Comparison of ENCODE assay signal across 19 cellular contexts in the genomic region with DNA sequence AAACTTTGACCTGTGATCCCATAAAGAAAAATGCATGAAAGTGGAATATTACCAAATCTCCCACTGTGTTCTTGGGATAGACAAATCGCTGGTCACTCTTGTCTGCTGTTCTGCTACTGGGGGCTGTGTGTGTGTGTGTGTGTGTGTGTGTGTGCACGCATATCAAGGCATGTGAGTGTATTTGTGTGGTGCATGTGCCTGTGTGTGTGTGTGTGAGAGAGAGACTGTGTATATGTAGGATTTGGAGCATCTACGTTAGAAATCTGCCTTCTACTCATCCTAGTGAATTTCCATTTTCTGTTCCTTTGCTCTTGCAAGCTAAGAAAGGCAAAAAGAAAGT.
DNase-seq lines count a peak whose midpoint lies in the region; ATAC-seq, FAIRE-seq and TF ChIP-seq lines count a peak whose summit lies in the region.
"Had no signal": no experiment of that assay in that cellular context is flagged by ENCODE, and none has a peak within 500 bp of the region (broad histone marks: within the 10 kb centered on the region; RNA-seq: fewer than 3 reads in every experiment).

No MANE protein-coding gene starts in this region.

- intact Hi-C loops in heart right ventricle (cut with DNase I) (loop anchor here in 1 of 10 donors (10.0 kb wide), 1 partner anchor 77 kb away; a partner anchor contains a TSS), A673 (cut with micrococcal nuclease; ENCODE audit: unreplicated experiment) (no loop called here)

- no peak for TF ChIP-seq RAD21 in A549 (conservative IDR thresholded peaks at IDR 0.05 in 1 of 2, IDR thresholded peaks at IDR 0.05 in 1 of 2)

- no peak for TF ChIP-seq EP300 in A549 (IDR thresholded peaks at IDR 0.05)

- no peak overlapping the region for H3K27ac Mint-ChIP-seq in mesothelial cell of epicardium

- H3K36me3 ChIP-seq in heart right ventricle (no peaks in the 10 kb centered on the region), neuronal stem cell (replicated peaks in 1 of 2; ENCODE audit: control insufficient read depth in 2 of 2, insufficient read depth in 2 of 2, low read length in 2 of 2) (no peaks in the 10 kb centered on the region), A673 (ENCODE audit: insufficient read depth, low read length, poor library complexity, severe bottlenecking) (no peaks in the 10 kb centered on the region)
- H3K36me3 ChIP-seq: Peyer's patch had no signal

- H3K9ac ChIP-seq in neuronal stem cell (ENCODE audit: low read depth, low read length, poor library complexity), result no peak overlapping the region

- no peak for TF ChIP-seq CTCF in A549 (IDR thresholded peaks at IDR 0.05)
- TF ChIP-seq CTCF in heart right ventricle (IDR thresholded peaks at IDR 0.05), result no peak
- TF ChIP-seq CTCF in A673 (conservative IDR thresholded peaks at IDR 0.05; ENCODE audit: low read depth, low read length), result no peak
- TF ChIP-seq CTCF in mesothelial cell of epicardium (IDR thresholded peaks at IDR 0.05; ENCODE audit: unreplicated experiment), result no peak

- H2BK5ac ChIP-seq in neuronal stem cell (ENCODE audit: low read length), result no peak overlapping the region

- no peak overlapping the region for H4K91ac ChIP-seq in neuronal stem cell (ENCODE audit: low read depth, low read length, poor library complexity)

- H3K27me3 ChIP-seq in heart right ventricle (no peaks in the 10 kb centered on the region), neuronal stem cell (ENCODE audit: control insufficient read depth in 3 of 3, insufficient read depth in 3 of 3, low read depth in 1 of 3, low read length in 3 of 3) (no peaks in the 10 kb centered on the region), A673 (replicated peaks; ENCODE audit: insufficient read depth, low read depth, low read length, poor library complexity) (no peaks in the 10 kb centered on the region)
- H3K27me3 ChIP-seq: Peyer's patch had no signal

- H4K8ac ChIP-seq in neuronal stem cell (ENCODE audit: low read depth, low read length), result no peak overlapping the region

- BruUV-seq in A673 (replicated peaks; lab: Mats Ljungman, UMichigan), result no TSS peak

- H3K27ac ChIP-seq in A549, result peak overlapping the region in 1 of 2 experiments; percentile 45; a peak in 2 of 6 replicates
- H3K27ac ChIP-seq in heart right ventricle, result peak overlapping the region in 8 of 10 donors; percentile 47 to 74 (median 62)
- no peak overlapping the region for H3K27ac ChIP-seq in neuronal stem cell (replicated peaks; ENCODE audit: low read length)
- H3K27ac ChIP-seq in A673 (ENCODE audit: low read depth, low read length, poor library complexity, severe bottlenecking), result no peak overlapping the region
- H3K27ac ChIP-seq: Peyer's patch had no signal

- no peak for TF ChIP-seq POLR2A in A549 (IDR thresholded peaks at IDR 0.05; ENCODE audit: low read length)

- ATAC-seq in A549 (no peak), heart right ventricle (peak in 4 of 8 donors; percentile 4 to 33 (median 20))

- DNase-seq in A549 (ENCODE audit: low read depth in 1 of 2, low spot score in 1 of 2) (no peak), HTR-8/SVneo (ENCODE audit: insufficient read length, low spot score) (no peak), heart right ventricle (no peak), neuronal stem cell (ENCODE audit: low spot score) (no peak), A673 (ENCODE audit: low spot score) (no peak), mesothelial cell of epicardium (ENCODE audit: low spot score in 2 of 2, unreplicated experiment in 2 of 2) (no peak), NCI-H524 (lab: John Stamatoyannopoulos, UW) (no peak)
- no peak for DNase-seq in activated T-cell treated with anti-CD3 and anti-CD28 coated beads, Interleukin-2, amount 50 U/mL, for 48 hours
- DNase-seq: COR-L47, DMS153, KG1, NCI-H1092, NCI-H146, NCI-H2081, NCI-H510A, NCI-H82, Peyer's patch, SHP77 had no signal

- peaks cover 37% of the 10 kb centered on the region for H3K4me1 Mint-ChIP-seq in mesothelial cell of epicardium

- 86% methylated on average over 3 of the region's 3 CpGs for WGBS in A549 (ENCODE audit: missing lambda C conversion rate)
- 50 to 54% methylated on average over 3 of the region's 3 CpGs for WGBS in heart right ventricle, 2 donors
- no CpG with 5 or more reads among the region's 3 CpGs for WGBS in neuronal stem cell (ENCODE audit: extremely low coverage in 2 of 2, insufficient read length in 2 of 2, insufficient replicate concordance in 1 of 2), 2 donors

- H3K79me1 ChIP-seq in neuronal stem cell (ENCODE audit: low read depth, low read length), result no peaks in the 10 kb centered on the region

- H2BK12ac ChIP-seq in neuronal stem cell (ENCODE audit: low read length), result no peak overlapping the region

- no peak overlapping the region for H2AK5ac ChIP-seq in neuronal stem cell (ENCODE audit: low read depth, low read length)

- H3K4me3 ChIP-seq in A549, result no peak overlapping the region
- no peak overlapping the region for H3K4me3 ChIP-seq in heart right ventricle
- H3K4me3 ChIP-seq in neuronal stem cell (ENCODE audit: low read length in 2 of 2), result no peak overlapping the region
- no peak overlapping the region for H3K4me3 ChIP-seq in A673 (ENCODE audit: low read depth, low read length, poor library complexity, severe bottlenecking)
- H3K4me3 ChIP-seq: Peyer's patch had no signal

- no peak overlapping the region for H2AFZ ChIP-seq in neuronal stem cell (ENCODE audit: low read length)

- H3K9me3 Mint-ChIP-seq in mesothelial cell of epicardium, result no peaks in the 10 kb centered on the region

- H2BK15ac ChIP-seq in neuronal stem cell (ENCODE audit: low read length), result no peak overlapping the region

- H3K4me2 ChIP-seq in A549 (peak overlapping the region; percentile 18; the same call in 1 of the 3 replicates), neuronal stem cell (ENCODE audit: insufficient read depth, low read length, poor library complexity, severe bottlenecking) (no peak overlapping the region)

- peak overlapping the region; percentile 50 for H3K18ac ChIP-seq in neuronal stem cell (ENCODE audit: low read length)

- no peak overlapping the region for H3K4me3 Mint-ChIP-seq in mesothelial cell of epicardium

- H3K27me3 Mint-ChIP-seq in mesothelial cell of epicardium (ENCODE audit: low read depth), result no peaks in the 10 kb centered on the region

- H3K36me3 Mint-ChIP-seq in mesothelial cell of epicardium, result no peaks in the 10 kb centered on the region

- H3K9me3 ChIP-seq in A549, result no peaks in the 10 kb centered on the region
- no peaks in the 10 kb centered on the region for H3K9me3 ChIP-seq in heart right ventricle
- H3K9me3 ChIP-seq in neuronal stem cell (replicated peaks in 1 of 2; ENCODE audit: control insufficient read depth in 2 of 2, insufficient read depth in 1 of 2, low read depth in 1 of 2, low read length in 2 of 2), result no peaks in the 10 kb centered on the region
- no peaks in the 10 kb centered on the region for H3K9me3 ChIP-seq in A673 (ENCODE audit: low read depth, low read length, poor library complexity, severe bottlenecking)
- H3K9me3 ChIP-seq: Peyer's patch had no signal

- H3K23ac ChIP-seq in neuronal stem cell (ENCODE audit: low read depth, low read length, poor library complexity), result no peak overlapping the region

- H2BK120ac ChIP-seq in neuronal stem cell (ENCODE audit: low read depth, low read length), result no peak overlapping the region

- peaks cover 31% of the 10 kb centered on the region for H3K4me1 ChIP-seq in A549
- peaks cover 0 to 44% (median 25%) of the 10 kb centered on the region in 9 donors for H3K4me1 ChIP-seq in heart right ventricle
- peaks cover 0 to 3% of the 10 kb centered on the region in 2 donors for H3K4me1 ChIP-seq in neuronal stem cell (ENCODE audit: control insufficient read depth in 2 of 2, insufficient read depth in 1 of 2, low read depth in 1 of 2, low read length in 2 of 2)
- no peaks in the 10 kb centered on the region for H3K4me1 ChIP-seq in A673 (ENCODE audit: insufficient read depth, low read length, poor library complexity, severe bottlenecking)

- H3K14ac ChIP-seq in neuronal stem cell (ENCODE audit: low read length), result no peak overlapping the region

- POLR2A ChIA-PET in A549 (lab: Yijun Ruan, JAX) (no interaction called here), A673 (lab: Charles Lee; ENCODE audit: low non-redundant PET) (no interaction called here)

- FAIRE-seq in A549 (lab: Jason Lieb, UNC) (no peak), HTR-8/SVneo (lab: Jason Lieb, UNC) (peak; percentile 84)
- FAIRE-seq: GM12892 had no signal

- CTCF ChIA-PET in A549 (lab: Yijun Ruan, JAX) (interaction anchor here (1.3 to 1.4 kb wide), 2 partner anchors 11 to 253 kb away, joined by 3 read pairs; no protein-coding TSS in a partner anchor), A673 (lab: Charles Lee) (no interaction called here)

- no peak overlapping the region for H3K4ac ChIP-seq in neuronal stem cell (ENCODE audit: low read length)

TF ChIP-seq in A549, 52 proteins besides CTCF, POLR2A, EP300 and RAD21 (continues in another document):
- no peak for TF ChIP-seq EHMT2 (IDR thresholded peaks at IDR 0.05; ENCODE audit: low read depth)
- TF ChIP-seq CHD2 (IDR thresholded peaks at IDR 0.05; ENCODE audit: low read length, partially characterized antibody), result no peak
- TF ChIP-seq MAZ (IDR thresholded peaks at IDR 0.05; ENCODE audit: borderline replicate concordance, low read depth, low read length), result no peak
- TF ChIP-seq, protein P1, sequence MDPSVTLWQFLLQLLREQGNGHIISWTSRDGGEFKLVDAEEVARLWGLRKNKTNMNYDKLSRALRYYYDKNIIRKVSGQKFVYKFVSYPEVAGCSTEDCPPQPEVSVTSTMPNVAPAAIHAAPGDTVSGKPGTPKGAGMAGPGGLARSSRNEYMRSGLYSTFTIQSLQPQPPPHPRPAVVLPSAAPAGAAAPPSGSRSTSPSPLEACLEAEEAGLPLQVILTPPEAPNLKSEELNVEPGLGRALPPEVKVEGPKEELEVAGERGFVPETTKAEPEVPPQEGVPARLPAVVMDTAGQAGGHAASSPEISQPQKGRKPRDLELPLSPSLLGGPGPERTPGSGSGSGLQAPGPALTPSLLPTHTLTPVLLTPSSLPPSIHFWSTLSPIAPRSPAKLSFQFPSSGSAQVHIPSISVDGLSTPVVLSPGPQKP (IDR thresholded peaks at IDR 0.05; ENCODE audit: low read depth, low read length), result no peak
- TF ChIP-seq NFE2L2 (conservative IDR thresholded peaks at IDR 0.05; ENCODE audit: low read length), result no peak
- no peak for TF ChIP-seq RNF2 (IDR thresholded peaks at IDR 0.05; ENCODE audit: borderline replicate concordance, low read depth)
- TF ChIP-seq ZSCAN20 (CRISPR knock-in tag; IDR thresholded peaks at IDR 0.05), result no peak
- no peak for TF ChIP-seq TP53 (CRISPR knock-in tag; IDR thresholded peaks at IDR 0.05)
- TF ChIP-seq, protein P2, sequence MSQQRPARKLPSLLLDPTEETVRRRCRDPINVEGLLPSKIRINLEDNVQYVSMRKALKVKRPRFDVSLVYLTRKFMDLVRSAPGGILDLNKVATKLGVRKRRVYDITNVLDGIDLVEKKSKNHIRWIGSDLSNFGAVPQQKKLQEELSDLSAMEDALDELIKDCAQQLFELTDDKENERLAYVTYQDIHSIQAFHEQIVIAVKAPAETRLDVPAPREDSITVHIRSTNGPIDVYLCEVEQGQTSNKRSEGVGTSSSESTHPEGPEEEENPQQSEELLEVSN (IDR thresholded peaks at IDR 0.05; ENCODE audit: borderline replicate concordance, low read depth), result no peak
- TF ChIP-seq FOXS1 (CRISPR knock-in tag; IDR thresholded peaks at IDR 0.05), result no peak
- TF ChIP-seq ESRRA (IDR thresholded peaks at IDR 0.05; ENCODE audit: borderline replicate concordance, low read length), result no peak
- TF ChIP-seq GATA3 (IDR thresholded peaks at IDR 0.05; ENCODE audit: borderline replicate concordance), result no peak

Comparison
In these comparisons a context has a peak if more than half of its experiments do, and no peak if none do; other contexts are left out.
1. H3K27ac ChIP-seq: peak in heart right ventricle (8 of 10); none in neuronal stem cell (single experiment) and A673 (single experiment).